27 cellular contexts compared by ENCODE assay signal in genomic region chr2:112529751-112530150, GRCh38. TPM values are rescaled to one million over a fixed set of nuclear protein-coding genes. Genes with fewer than 3 reads are reported as not detected.
DNase-seq lines count a peak whose midpoint lies in the region; ATAC-seq and TF ChIP-seq lines count a peak whose summit lies in the region.
"Had no signal": no experiment of that assay in that cellular context is flagged by ENCODE, and none has a peak within 500 bp of the region (broad histone marks: within the 10 kb centered on the region; RNA-seq: fewer than 3 reads in every experiment).

No MANE protein-coding gene starts in this region.

- peak; percentile 31 for ATAC-seq in gastroesophageal sphincter
- no peak for ATAC-seq in left lobe of liver
- ATAC-seq: left lung, PC-3 had no signal

- WGBS in gastroesophageal sphincter (ENCODE audit: low coverage in 1 of 2), 2 donors = 70 to 79% methylated on average over 4 of the region's 4 CpGs

- TF ChIP-seq CTCF in gastroesophageal sphincter (IDR thresholded peaks at IDR 0.05) = no peak

- H3K27me3 ChIP-seq in gastroesophageal sphincter = no peaks in the 10 kb centered on the region
- H3K27me3 ChIP-seq: BE2C, heart left ventricle, left lung, sigmoid colon had no signal

- peaks cover 0 to 53% of the 10 kb centered on the region in 2 donors for H3K36me3 ChIP-seq in gastroesophageal sphincter

- no peak for TF ChIP-seq POLR2A in gastroesophageal sphincter (IDR thresholded peaks at IDR 0.05)

- H3K27ac ChIP-seq in gastroesophageal sphincter = no peak overlapping the region
- peak overlapping the region; percentile 80 for H3K27ac ChIP-seq in temporal lobe (ENCODE audit: low read depth, low read length)
- H3K27ac ChIP-seq: epithelial cell of prostate, parathyroid adenoma, sigmoid colon had no signal

- H3K4me1 ChIP-seq in gastroesophageal sphincter = no peaks in the 10 kb centered on the region
- H3K4me1 ChIP-seq: BE2C, HAP-1, left lung, parathyroid adenoma, sigmoid colon had no signal

- in situ Hi-C loops in SK-MEL-5 (cut with HindIII; ENCODE audit: low pct_unique_long_range_greater_than_20kb, low sequenced_read_pairs) = no loop called here

- H3K4me3 ChIP-seq in gastroesophageal sphincter = no peak overlapping the region
- H3K4me3 ChIP-seq: HAP-1, heart left ventricle, left lung, sigmoid colon had no signal

- no peaks in the 10 kb centered on the region for H3K9me3 ChIP-seq in gastroesophageal sphincter
- H3K9me3 ChIP-seq: BE2C, HAP-1, heart left ventricle, left lung, sigmoid colon had no signal

- no peak for TF ChIP-seq EP300 in gastroesophageal sphincter (IDR thresholded peaks at IDR 0.05)

- DNase-seq in SIG-M5 treated with dmso at 0.1 percent for 504 hours (lab: John Stamatoyannopoulos, UW; ENCODE audit: unreplicated experiment) (peak; percentile 13), SIG-M5 (lab: John Stamatoyannopoulos, UW) (no peak), SK-MEL-5 (ENCODE audit: low read depth, low spot score) (peak; percentile 96), left lobe of liver (ENCODE audit: low spot score) (no peak), NAMALWA (ENCODE audit: low spot score) (no peak), A172 (ENCODE audit: low spot score) (no peak)
- DNase-seq: activated CD4-positive, alpha-beta memory T cell treated with anti-CD3 and anti-CD28 coated beads, Interleukin-2, amount 10 ng/mL, durations not matched to agents 7 days and 5 days; activated CD4-positive, CD25-positive, alpha-beta regulatory T cell treated with anti-CD3 and anti-CD28 coated beads, Interleukin-2, amount 50 U/mL, for 72 hours; activated effector memory CD4-positive, alpha-beta T cell treated with anti-CD3 and anti-CD28 coated beads, Interleukin-2, amount 50 U/mL, for 16 hours; activated naive CD8-positive, alpha-beta T cell treated with anti-CD3 and anti-CD28 coated beads, Interleukin-2, amount 10 ng/mL, durations not matched to agents 7 days and 5 days; BE2C; Calu3; heart left ventricle; left lung; NCI-H1092; NCI-H2029; NCI-H2227 treated with DMSO at 0.1 percent for 48 hours; PC-3; SHP77 treated with DMSO at 0.1 percent for 48 hours; sigmoid colon; T-helper 1 cell; trophoblast cell had no signal

RNA-seq across cellular contexts. Expression of gene POLR1B, which starts 12.5 kb away (rescaled TPM):
- total RNA-seq in SK-MEL-5 (2014; rRNA removed; shearing (Covaris generic)) = 30.8 and 32.0 TPM in 2 replicates
- polyA plus RNA-seq in SK-MEL-5 (2015; cell fraction: cytosol; rRNA removed) = 27.4 and 29.5 TPM in 2 replicates
- 35.4 and 60.2 TPM in 2 replicates for polyA plus RNA-seq in SK-MEL-5 (2015; cell fraction: nucleus; rRNA removed)
- 10 to 100 TPM; 11.7 to 21.5 (median 13.3) TPM for total RNA-seq in gastroesophageal sphincter
- 28.5 TPM for total RNA-seq in temporal lobe
- total RNA-seq in left lobe of liver = 16.2 TPM
- total RNA-seq in A172 (2014; rRNA removed; shearing (Covaris generic)) = 20.0 and 23.3 TPM in 2 replicates

RNA-seq across cellular contexts. Expression of gene TTL, which starts 47.8 kb away (rescaled TPM):
- total RNA-seq in SK-MEL-5 (2014; rRNA removed; shearing (Covaris generic)) = 66.6 and 72.3 TPM in 2 replicates
- polyA plus RNA-seq in SK-MEL-5 (2015; cell fraction: cytosol; rRNA removed) = 50.3 and 80.2 TPM in 2 replicates
- polyA plus RNA-seq in SK-MEL-5 (2015; cell fraction: nucleus; rRNA removed) = 100 and 109 TPM in 2 replicates
- total RNA-seq in gastroesophageal sphincter (10 to 100 TPM; 19.3 to 33.8 (median 24.9) TPM), temporal lobe (49.4 TPM), left lobe of liver (16.4 TPM)
- 62.1 and 75.3 TPM in 2 replicates for total RNA-seq in A172 (2014; rRNA removed; shearing (Covaris generic))

RNA-seq across cellular contexts. Expression of gene CHCHD5, which starts 54.7 kb away (rescaled TPM):
- total RNA-seq in SK-MEL-5 (2014; rRNA removed; shearing (Covaris generic)) = 17.0 and 25.2 TPM in 2 replicates
- 47.6 and 53.3 TPM in 2 replicates for polyA plus RNA-seq in SK-MEL-5 (2015; cell fraction: cytosol; rRNA removed)
- polyA plus RNA-seq in SK-MEL-5 (2015; cell fraction: nucleus; rRNA removed) = 3.9 and 14.6 TPM in 2 replicates
- total RNA-seq in gastroesophageal sphincter (10 to 100 TPM in 3 of 4 donors, 1 to 10 TPM in 1; 7.7 to 18.1 (median 16.0) TPM), temporal lobe (5.4 TPM), left lobe of liver (21.2 TPM)
- total RNA-seq in A172 (2014; rRNA removed; shearing (Covaris generic)) = 19.9 and 23.5 TPM in 2 replicates

Comparison
In these comparisons a context has a peak if more than half of its experiments do, and no peak if none do; other contexts are left out.
1. DNase-seq: peak in SIG-M5 treated with dmso at 0.1 percent for 504 hours (single experiment) and SK-MEL-5 (single experiment); none in SIG-M5 (single experiment), left lobe of liver (single experiment), NAMALWA (single experiment) and A172 (single experiment).